ENCODE assay signal across 19 cellular contexts in the genomic region with DNA sequence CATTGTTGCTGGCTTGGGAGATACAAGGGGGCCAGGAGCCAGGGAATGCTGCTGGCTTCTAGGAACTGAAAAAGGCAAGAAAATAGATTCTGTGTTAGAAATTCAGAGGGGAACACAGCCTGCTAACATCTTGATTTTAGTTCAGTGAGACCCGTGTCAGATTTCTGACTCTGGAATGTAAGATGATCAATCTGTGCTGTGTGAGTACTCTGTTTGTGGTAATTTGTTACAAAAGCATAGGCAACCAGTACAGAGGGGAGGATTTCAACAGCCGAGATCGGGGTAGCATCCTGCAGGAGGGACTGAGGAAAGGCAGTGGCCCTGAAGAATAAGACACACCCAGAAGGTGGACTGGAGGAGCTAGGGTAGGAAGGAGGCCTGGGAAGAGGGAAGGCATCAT.
DNase-seq lines count a peak whose midpoint lies in the region; FAIRE-seq and TF ChIP-seq lines count a peak whose summit lies in the region.
"Had no signal": no experiment of that assay in that cellular context is flagged by ENCODE, and none has a peak within 500 bp of the region (broad histone marks: within the 10 kb centered on the region; RNA-seq: fewer than 3 reads in every experiment).

No MANE protein-coding gene starts in this region.

- peaks cover 15% of the 10 kb centered on the region for H3K4me1 Mint-ChIP-seq in neural crest cell

- no peak for TF ChIP-seq CTCF in bronchial epithelial cell (IDR thresholded peaks at IDR 0.05; ENCODE audit: insufficient read depth, low read length, severe bottlenecking)
- TF ChIP-seq CTCF in neural crest cell (conservative IDR thresholded peaks at IDR 0.05) = no peak

- peak overlapping the region; percentile 37 for H3K27ac Mint-ChIP-seq in neural crest cell (ENCODE audit: unreplicated experiment)

- no peaks in the 10 kb centered on the region for H3K36me3 ChIP-seq in bronchial epithelial cell (ENCODE audit: control insufficient read depth, insufficient read depth, low read length)

- no peak overlapping the region for H3K4me3 ChIP-seq in bronchial epithelial cell (ENCODE audit: low read depth, low read length)
- H3K4me3 ChIP-seq: A549 had no signal

- no peaks in the 10 kb centered on the region for H3K36me3 Mint-ChIP-seq in neural crest cell (ENCODE audit: low read depth)

- no peaks in the 10 kb centered on the region for H3K9me3 Mint-ChIP-seq in neural crest cell

- FAIRE-seq in bronchial epithelial cell (lab: Jason Lieb, UNC) = peak; percentile 23
- FAIRE-seq: A549, H54, RCC 7860 had no signal

- DNase-seq in AG08395 (ENCODE audit: low spot score) = peak; percentile 10
- peak; percentile 92 for DNase-seq in NCI-H2107 treated with DMSO at 0.1 percent for 48 hours (lab: John Stamatoyannopoulos, UW; ENCODE audit: unreplicated experiment)
- DNase-seq in bronchial epithelial cell (ENCODE audit: low read depth) = no peak
- no peak for DNase-seq in neural crest cell (ENCODE audit: low read depth, low spot score)
- no peak for DNase-seq in NOMO-1 treated with dmso at 0.1 percent for 144 hours (lab: John Stamatoyannopoulos, UW; ENCODE audit: unreplicated experiment)
- DNase-seq in NCI-H748 (lab: John Stamatoyannopoulos, UW; ENCODE audit: unreplicated experiment) = no peak
- no peak for DNase-seq in COLO668 (lab: John Stamatoyannopoulos, UW; ENCODE audit: unreplicated experiment)
- DNase-seq: AML-193, GF-D8, IMR-90, Kasumi-1, NCI-H1105 treated with DMSO at 0.1 percent for 48 hours, NCI-H1930, NCI-H446 treated with DMSO at 0.1 percent for 48 hours, NCI-H774, SHP77 treated with DMSO at 0.1 percent for 48 hours had no signal

- no peak overlapping the region for H3K4me3 Mint-ChIP-seq in neural crest cell

- no peaks in the 10 kb centered on the region for H3K27me3 ChIP-seq in bronchial epithelial cell (ENCODE audit: control insufficient read depth, insufficient read depth, low read length)

- no peaks in the 10 kb centered on the region for H3K27me3 Mint-ChIP-seq in neural crest cell (ENCODE audit: low read depth)

Comparison
In these comparisons a context has a peak if more than half of its experiments do, and no peak if none do; other contexts are left out.
1. DNase-seq: peak in AG08395 (single experiment) and NCI-H2107 treated with DMSO at 0.1 percent for 48 hours (single experiment); none in bronchial epithelial cell (single experiment), neural crest cell (single experiment), NOMO-1 treated with dmso at 0.1 percent for 144 hours (single experiment), NCI-H748 (single experiment) and COLO668 (single experiment).